15 cellular contexts compared by ENCODE assay signal in genomic region chr17:76781056-76781982, GRCh38. TPM values are rescaled to one million over a fixed set of nuclear protein-coding genes. Genes with fewer than 3 reads are reported as not detected.
DNase-seq lines count a peak whose midpoint lies in the region; ATAC-seq and TF ChIP-seq lines count a peak whose summit lies in the region.
"Had no signal": no experiment of that assay in that cellular context is flagged by ENCODE, and none has a peak within 500 bp of the region (broad histone marks: within the 10 kb centered on the region; RNA-seq: fewer than 3 reads in every experiment).

No MANE protein-coding gene starts in this region.

- H4K5ac ChIP-seq in mesendoderm (ENCODE audit: low read length), result no peak overlapping the region

- H3K18ac ChIP-seq in mesendoderm (ENCODE audit: low read length), result no peak overlapping the region

- H3K27ac Mint-ChIP-seq in HFFc6, result no peak overlapping the region
- H3K27ac Mint-ChIP-seq: IgD-negative memory B cell had no signal

- no peak overlapping the region for H3K56ac ChIP-seq in mesendoderm (ENCODE audit: low read length)

- peaks cover 5% of the 10 kb centered on the region; the same call in 1 of the 2 replicates for H3K36me3 Mint-ChIP-seq in HFFc6 (ENCODE audit: low read depth)

- H3K23ac ChIP-seq in mesendoderm (ENCODE audit: low read length), result no peak overlapping the region

- no CpG with 5 or more reads among the region's 12 CpGs for WGBS in mesendoderm (ENCODE audit: extremely low coverage, insufficient coverage, low lambda C conversion rate)

- H3K4me3 ChIP-seq in WERI-Rb-1 (ENCODE audit: low read depth, low read length) (no peak overlapping the region), mesendoderm (ENCODE audit: low read length) (no peak overlapping the region)

- no peak overlapping the region for H4K8ac ChIP-seq in mesendoderm (ENCODE audit: low read depth, low read length)

- H3K4me1 ChIP-seq in mesendoderm (ENCODE audit: control insufficient read depth, low read depth, low read length), result no peaks in the 10 kb centered on the region

- no peak overlapping the region for H3K4ac ChIP-seq in mesendoderm (ENCODE audit: low read depth, low read length)

- no peaks in the 10 kb centered on the region for H3K79me2 ChIP-seq in mesendoderm (ENCODE audit: control insufficient read depth, insufficient read depth, low read length)

- no peak overlapping the region for H3K4me2 ChIP-seq in mesendoderm (ENCODE audit: low read length)

- no peak for ATAC-seq in HG03095 (IDR thresholded peaks at IDR 0.05; ENCODE audit: unreplicated experiment)

- no peak overlapping the region for H2BK15ac ChIP-seq in mesendoderm (replicated peaks; ENCODE audit: low read depth)

- H3K4me3 Mint-ChIP-seq in HFFc6, result no peak overlapping the region
- H3K4me3 Mint-ChIP-seq: IgD-negative memory B cell had no signal

- H3K36me3 ChIP-seq in WERI-Rb-1 (peaks cover 46% of the 10 kb centered on the region), mesendoderm (ENCODE audit: control insufficient read depth, insufficient read depth, low read length) (no peaks in the 10 kb centered on the region)

- H3K9me3 Mint-ChIP-seq in HFFc6, result no peaks in the 10 kb centered on the region
- H3K9me3 Mint-ChIP-seq: IgD-negative memory B cell had no signal

- no peaks in the 10 kb centered on the region for H3K27me3 Mint-ChIP-seq in HFFc6 (ENCODE audit: insufficient read depth)
- H3K27me3 Mint-ChIP-seq: IgD-negative memory B cell had no signal

- H3K4me1 Mint-ChIP-seq in HFFc6 (ENCODE audit: low read depth), result no peaks in the 10 kb centered on the region

- DNase-seq in NCI-H82 (lab: John Stamatoyannopoulos, UW), result peak; percentile 23
- no peak for DNase-seq in NCI-H82 treated with DMSO at 0.1 percent for 48 hours (lab: John Stamatoyannopoulos, UW; ENCODE audit: unreplicated experiment)
- no peak for DNase-seq in HFFc6
- DNase-seq in WERI-Rb-1, result peak; percentile 27
- DNase-seq in mesendoderm, result peak; percentile 54
- DNase-seq in SK-N-DZ (ENCODE audit: low spot score), result no peak
- no peak for DNase-seq in NCI-H1092 (lab: John Stamatoyannopoulos, UW)
- DNase-seq: 8988T; amygdala; effector CD4-positive, alpha-beta T cell; foreskin fibroblast; NCI-H2081 treated with DMSO at 0.1 percent for 48 hours; substantia nigra had no signal

- no peak overlapping the region for H2BK120ac ChIP-seq in mesendoderm (ENCODE audit: low read depth, low read length)

- TF ChIP-seq CTCF in HFFc6 (IDR thresholded peaks at IDR 0.05) (peak; percentile 45), WERI-Rb-1 (IDR thresholded peaks at IDR 0.05; ENCODE audit: low read depth, low read length) (peak; percentile 60)

- H2AK5ac ChIP-seq in mesendoderm (ENCODE audit: low read length), result no peak overlapping the region

- no peak overlapping the region for H3K9ac ChIP-seq in mesendoderm (ENCODE audit: low read length)

- no peaks in the 10 kb centered on the region for H3K9me3 ChIP-seq in WERI-Rb-1 (ENCODE audit: severe bottlenecking)

- H2BK5ac ChIP-seq in mesendoderm (ENCODE audit: low read length), result no peak overlapping the region

- no peak overlapping the region for H3K27ac ChIP-seq in WERI-Rb-1
- no peak overlapping the region for H3K27ac ChIP-seq in mesendoderm (ENCODE audit: low read depth, low read length)

- H3K79me1 ChIP-seq in mesendoderm (ENCODE audit: low read length), result no peaks in the 10 kb centered on the region

- H3K27me3 ChIP-seq in WERI-Rb-1 (ENCODE audit: insufficient read depth, low read depth, severe bottlenecking), result no peaks in the 10 kb centered on the region
- no peaks in the 10 kb centered on the region for H3K27me3 ChIP-seq in mesendoderm (ENCODE audit: insufficient read depth, low read length, poor library complexity)

RNA-seq across cellular contexts. Expression of gene MFSD11, which starts 43.4 kb away (rescaled TPM):
- 10 to 100 TPM; 16.1 to 23.4 (median 20.7) TPM for total RNA-seq in HFFc6 (2021; fragmentation: NEBNext Ultra II Directional; extraction: Animal tissue kit (Norgen Biotek cat#: 25700))
- 13.5 TPM for polyA plus RNA-seq in mesendoderm (2013, experiment 1 of 2)
- polyA plus RNA-seq in mesendoderm (2013, experiment 2 of 2), result 14.5 TPM
- polyA plus RNA-seq in SK-N-DZ (2014; cell fraction: cytosol; rRNA removed), result 33.1 and 35.2 TPM in 2 replicates
- polyA plus RNA-seq in SK-N-DZ (2014; cell fraction: nucleus; rRNA removed), result 48.5 and 64.6 TPM in 2 replicates

RNA-seq across cellular contexts. Expression of gene SRSF2, which starts 44.2 kb away (rescaled TPM):
- 100 to 1,000 TPM; 179 to 220 (median 215) TPM for total RNA-seq in HFFc6 (2021; fragmentation: NEBNext Ultra II Directional; extraction: Animal tissue kit (Norgen Biotek cat#: 25700))
- polyA plus RNA-seq in mesendoderm (2013, experiment 1 of 2), result 501 TPM
- 494 TPM for polyA plus RNA-seq in mesendoderm (2013, experiment 2 of 2)
- polyA plus RNA-seq in SK-N-DZ (2014; cell fraction: cytosol; rRNA removed), result 618 and 705 TPM in 2 replicates
- polyA plus RNA-seq in SK-N-DZ (2014; cell fraction: nucleus; rRNA removed), result 1,335 and 1,788 TPM in 2 replicates

RNA-seq across cellular contexts. Expression of gene METTL23, which starts 54.7 kb away (rescaled TPM):
- 10 to 100 TPM; 30.1 to 32.8 (median 31.1) TPM for total RNA-seq in HFFc6 (2021; fragmentation: NEBNext Ultra II Directional; extraction: Animal tissue kit (Norgen Biotek cat#: 25700))
- polyA plus RNA-seq in mesendoderm (2013, experiment 1 of 2), result 20.6 TPM
- 20.7 TPM for polyA plus RNA-seq in mesendoderm (2013, experiment 2 of 2)
- polyA plus RNA-seq in SK-N-DZ (2014; cell fraction: cytosol; rRNA removed), result 54.4 and 64.0 TPM in 2 replicates
- polyA plus RNA-seq in SK-N-DZ (2014; cell fraction: nucleus; rRNA removed), result 69.4 and 78.4 TPM in 2 replicates

RNA-seq across cellular contexts. Expression of gene JMJD6, which starts 54.9 kb away (rescaled TPM):
- total RNA-seq in HFFc6 (2021; fragmentation: NEBNext Ultra II Directional; extraction: Animal tissue kit (Norgen Biotek cat#: 25700)), result 10 to 100 TPM; 32.9 to 44.3 (median 37.3) TPM
- polyA plus RNA-seq in mesendoderm (2013, experiment 1 of 2), result 10.8 TPM
- 11.3 TPM for polyA plus RNA-seq in mesendoderm (2013, experiment 2 of 2)
- polyA plus RNA-seq in SK-N-DZ (2014; cell fraction: cytosol; rRNA removed), result 31.5 and 37.4 TPM in 2 replicates
- 28.4 and 34.2 TPM in 2 replicates for polyA plus RNA-seq in SK-N-DZ (2014; cell fraction: nucleus; rRNA removed)

Comparison
In these comparisons a context has a peak if more than half of its experiments do, and no peak if none do; other contexts are left out.
1. DNase-seq: peak in NCI-H82 (single experiment), WERI-Rb-1 (single experiment) and mesendoderm (single experiment); none in NCI-H82 treated with DMSO at 0.1 percent for 48 hours (single experiment), HFFc6 (single experiment), SK-N-DZ (single experiment) and NCI-H1092 (single experiment).